Comparison of ENCODE assay signal across 8 cellular contexts in genomic region chr13:43785166-43785680, GRCh38. TPM values are rescaled to one million over a fixed set of nuclear protein-coding genes. Genes with fewer than 3 reads are reported as not detected.
DNase-seq lines count a peak whose midpoint lies in the region; ATAC-seq and TF ChIP-seq lines count a peak whose summit lies in the region.

No MANE protein-coding gene starts in this region.

- no peak for ATAC-seq in left lobe of liver
- ATAC-seq in GM21526 (IDR thresholded peaks at IDR 0.05; ENCODE audit: low FRiP score, unreplicated experiment), result no peak
- no peak for ATAC-seq in HG02588 (IDR thresholded peaks at IDR 0.05; ENCODE audit: unreplicated experiment)
- ATAC-seq in GM21515 (IDR thresholded peaks at IDR 0.05; ENCODE audit: unreplicated experiment), result no peak

- peak overlapping the region; percentile 65 for H3K4me3 ChIP-seq in fibroblast of pulmonary artery (replicated peaks; ENCODE audit: low read depth, low read length)
- H3K4me3 ChIP-seq in retinal pigment epithelial cell (ENCODE audit: low read length), result peak overlapping the region; percentile 52

- TF ChIP-seq CTCF in GM10266 (IDR thresholded peaks at IDR 0.05; ENCODE audit: control insufficient read depth, insufficient read depth, low read depth, missing control alignments) (no peak), fibroblast of pulmonary artery (IDR thresholded peaks at IDR 0.05; ENCODE audit: low read length, missing control alignments) (no peak), retinal pigment epithelial cell (conservative IDR thresholded peaks at IDR 0.05; ENCODE audit: low read depth, low read length) (no peak)

- DNase-seq in GM10266 (ENCODE audit: extremely low spot score) (peak; percentile 12), SK-N-DZ (ENCODE audit: low spot score) (peak; percentile 43), fibroblast of pulmonary artery (ENCODE audit: low read depth) (no peak), retinal pigment epithelial cell (ENCODE audit: low read depth) (no peak), left lobe of liver (ENCODE audit: low spot score) (no peak)

RNA-seq across cellular contexts. Expression of gene ENOX1, which starts 1.5 kb away (rescaled TPM):
- 30.9 and 31.8 TPM in 2 replicates for polyA plus RNA-seq in SK-N-DZ (2014; cell fraction: cytosol; rRNA removed)
- polyA plus RNA-seq in SK-N-DZ (2014; cell fraction: nucleus; rRNA removed), result 14.9 and 17.1 TPM in 2 replicates
- total RNA-seq in left lobe of liver, result 0.18 TPM

Comparison
In these comparisons a context has a peak if more than half of its experiments do, and no peak if none do; other contexts are left out.
1. DNase-seq: peak in GM10266 (single experiment) and SK-N-DZ (single experiment); none in fibroblast of pulmonary artery (single experiment), retinal pigment epithelial cell (single experiment) and left lobe of liver (single experiment).